Comparison of ENCODE assay signal across 25 cellular contexts in genomic region chr1:201255470-201256362, GRCh38. TPM values are rescaled to one million over a fixed set of nuclear protein-coding genes. Genes with fewer than 3 reads are reported as not detected.
DNase-seq lines count a peak whose midpoint lies in the region; ATAC-seq, FAIRE-seq and TF ChIP-seq lines count a peak whose summit lies in the region.
"Had no signal": no experiment of that assay in that cellular context is flagged by ENCODE, and none has a peak within 500 bp of the region (broad histone marks: within the 10 kb centered on the region; RNA-seq: fewer than 3 reads in every experiment).

No MANE protein-coding gene starts in this region.

- FAIRE-seq in H1 (lab: Jason Lieb, UNC) = no peak
- FAIRE-seq: D721Med, H54, HTR-8/SVneo had no signal

- DNase-seq in activated CD8-positive, alpha-beta memory T cell treated with anti-CD3 and anti-CD28 coated beads, Interleukin-2, amount 50 U/mL, for 48 hours = peak; percentile 43
- no peak for DNase-seq in activated CD8-positive, alpha-beta memory T cell treated with anti-CD3 and anti-CD28 coated beads for 24 hours
- DNase-seq in H1 (ENCODE audit: low read depth in 1 of 2, low spot score in 2 of 2) (no peak), neuronal stem cell (ENCODE audit: low spot score) (no peak), NCI-H2107 treated with DMSO at 0.1 percent for 48 hours (lab: John Stamatoyannopoulos, UW; ENCODE audit: unreplicated experiment) (no peak)
- DNase-seq in activated CD8-positive, alpha-beta T cell treated with anti-CD3 and anti-CD28 coated beads, Interleukin-2, amount 10 ng/mL, durations not matched to agents 7 days and 5 days = no peak
- DNase-seq: 8988T, AML-193, DMS53, GF-D8, KG1, NCI-H1092 treated with DMSO at 0.1 percent for 48 hours, NCI-H1436 treated with DMSO at 0.1 percent for 48 hours, NCI-H2029, NCI-H226, NCI-H510A treated with DMSO at 0.1 percent for 48 hours, NCI-H748 treated with DMSO at 0.1 percent for 48 hours, PC-9, RPMI8226, SIG-M5, SK-N-SH had no signal

- H3K4me3 ChIP-seq in H1 (ENCODE audit: extremely low read depth in 1 of 4, insufficient read depth in 2 of 4, low read depth in 3 of 4, low read length in 4 of 4) (no peak overlapping the region), neuronal stem cell (ENCODE audit: low read length in 2 of 2) (peak overlapping the region in 1 of 2 donors; percentile 67)
- H3K4me3 ChIP-seq: PC-9 had no signal

- H2AFZ ChIP-seq in H1 (ENCODE audit: low read length) (no peak overlapping the region), neuronal stem cell (ENCODE audit: low read length) (no peak overlapping the region)
- H2AFZ ChIP-seq: PC-9 had no signal

- TF ChIP-seq EP300 in H1 (IDR thresholded peaks at IDR 0.05; ENCODE audit: borderline replicate concordance in 1 of 2, low read depth in 2 of 2, low read length in 2 of 2) = no peak

- H3K4me2 ChIP-seq in H1 (ENCODE audit: insufficient read depth in 1 of 2, low read depth in 2 of 2, low read length in 2 of 2) = no peak overlapping the region
- H3K4me2 ChIP-seq in neuronal stem cell (ENCODE audit: insufficient read depth, low read length, poor library complexity, severe bottlenecking) = no peak overlapping the region
- H3K4me2 ChIP-seq: PC-9, SK-N-SH had no signal

- no peak for ATAC-seq in HG02678 (IDR thresholded peaks at IDR 0.05; ENCODE audit: unreplicated experiment)
- no peak for ATAC-seq in activated CD8-positive, alpha-beta T cell treated with anti-CD3 and anti-CD28 coated beads, Interleukin-2, amount 10 ng/mL, durations not matched to agents 7 days and 5 days

- no peak overlapping the region for H3K27ac Mint-ChIP-seq in activated CD8-positive, alpha-beta T cell treated with anti-CD3 and anti-CD28 coated beads, Interleukin-2, amount 10 ng/mL, durations not matched to agents 7 days and 5 days

- H3K79me1 ChIP-seq in H1 (ENCODE audit: low read depth, low read length) (no peaks in the 10 kb centered on the region), neuronal stem cell (ENCODE audit: low read depth, low read length) (no peaks in the 10 kb centered on the region)

- H4K20me1 ChIP-seq in H1 (replicated peaks in 1 of 2; ENCODE audit: control insufficient read depth in 1 of 2, insufficient read depth in 2 of 2, low read length in 2 of 2) = no peaks in the 10 kb centered on the region

- H2BK20ac ChIP-seq in H1 (ENCODE audit: low read length) = 0 out of 2 replicates have a peak overlapping the region, but pooled peaks have one; percentile 21

- H4K91ac ChIP-seq in H1 (replicated peaks; ENCODE audit: insufficient read length, low read length) (no peak overlapping the region), neuronal stem cell (ENCODE audit: low read depth, low read length, poor library complexity) (no peak overlapping the region)

- no peaks in the 10 kb centered on the region for H3K79me2 ChIP-seq in H1 (ENCODE audit: control insufficient read depth in 1 of 2, insufficient read depth in 2 of 2, low read length in 2 of 2)

- H3K23me2 ChIP-seq in H1 (ENCODE audit: low read depth, low read length) = peaks cover 32% of the 10 kb centered on the region; the same call in 1 of the 2 replicates

- H3K27me3 ChIP-seq in H1 (replicated peaks in 1 of 4; ENCODE audit: control insufficient read depth in 3 of 4, extremely low read depth in 1 of 4, insufficient read depth in 3 of 4, low read length in 3 of 4) (peaks cover 0 to 6% (median 0%) of the 10 kb centered on the region in 4 experiments; a peak in 3 of 7 replicates), neuronal stem cell (ENCODE audit: control insufficient read depth in 3 of 3, insufficient read depth in 3 of 3, low read depth in 1 of 3, low read length in 3 of 3) (peaks cover 0 to 24% (median 3%) of the 10 kb centered on the region in 3 experiments)

- POLR2A ChIA-PET in H1 (lab: Charles Lee; ENCODE audit: partially characterized antibody) = no interaction called here
- POLR2A ChIA-PET in activated CD8-positive, alpha-beta T cell treated with anti-CD3 and anti-CD28 coated beads, Interleukin-2, amount 10 ng/mL, durations not matched to agents 7 days and 5 days (lab: Charles Lee) = no interaction called here

- no peak overlapping the region for H3K4me3 Mint-ChIP-seq in activated CD8-positive, alpha-beta T cell treated with anti-CD3 and anti-CD28 coated beads, Interleukin-2, amount 10 ng/mL, durations not matched to agents 7 days and 5 days

- H2BK12ac ChIP-seq in H1 (ENCODE audit: low read depth, low read length) (no peak overlapping the region), neuronal stem cell (ENCODE audit: low read length) (peak overlapping the region; percentile 34)

- H3K23ac ChIP-seq in H1 (ENCODE audit: insufficient read length) = no peak overlapping the region
- no peak overlapping the region for H3K23ac ChIP-seq in neuronal stem cell (ENCODE audit: low read depth, low read length, poor library complexity)

- H4K5ac ChIP-seq in H1 (ENCODE audit: insufficient read length, low read depth, low read length) = no peak overlapping the region

- WGBS in H1 (ENCODE audit: extremely low coverage in 1 of 2, insufficient coverage in 1 of 2, insufficient read length in 1 of 2, insufficient replicate concordance in 2 of 2, low coverage in 1 of 2, low lambda C conversion rate in 2 of 2, missing lambda C conversion rate in 1 of 2), 2 experiments = 86 to 100% methylated on average over 4 to 13 of the region's 17 CpGs
- 100% methylated on average over 3 to 4 of the region's 17 CpGs for WGBS in neuronal stem cell (ENCODE audit: extremely low coverage in 2 of 2, insufficient read length in 2 of 2, insufficient replicate concordance in 1 of 2), 2 donors

- H3K9me3 Mint-ChIP-seq in activated CD8-positive, alpha-beta T cell treated with anti-CD3 and anti-CD28 coated beads, Interleukin-2, amount 10 ng/mL, durations not matched to agents 7 days and 5 days (ENCODE audit: insufficient read depth) = no peaks in the 10 kb centered on the region

- H2BK15ac ChIP-seq in H1 (ENCODE audit: low read length) (peak overlapping the region; percentile 40; the same call in 1 of the 2 replicates), neuronal stem cell (ENCODE audit: low read length) (peak overlapping the region; percentile 98)

- no peak for TF ChIP-seq POLR2A in H1 (IDR thresholded peaks at IDR 0.05; ENCODE audit: control extremely low read depth in 1 of 2, low read depth in 2 of 2, low read length in 2 of 2)

- H3K4me1 ChIP-seq in H1 (replicated peaks in 1 of 4; ENCODE audit: control insufficient read depth in 3 of 4, insufficient read depth in 4 of 4, low read length in 3 of 4) (peaks cover 0 to 11% (median 11%) of the 10 kb centered on the region in 4 experiments; a peak in 6 of 7 replicates), neuronal stem cell (ENCODE audit: control insufficient read depth in 2 of 2, insufficient read depth in 1 of 2, low read depth in 1 of 2, low read length in 2 of 2) (peaks cover 0 to 8% of the 10 kb centered on the region in 2 donors)

- H2BK5ac ChIP-seq in H1 (ENCODE audit: low read depth, low read length) (no peak overlapping the region; the same call in 1 of the 2 replicates), neuronal stem cell (ENCODE audit: low read length) (peak overlapping the region; percentile 53)

- peaks cover 3% of the 10 kb centered on the region for H3K27me3 Mint-ChIP-seq in activated CD8-positive, alpha-beta T cell treated with anti-CD3 and anti-CD28 coated beads, Interleukin-2, amount 10 ng/mL, durations not matched to agents 7 days and 5 days (ENCODE audit: low read depth)

- CTCF ChIA-PET in H1 (lab: Charles Lee; ENCODE audit: partially characterized antibody) = interaction anchor here (1.4 to 6.5 kb wide), 17 partner anchors 8 to 155 kb away, joined by 4 to 275 read pairs (median 15); no protein-coding TSS in a partner anchor
- CTCF ChIA-PET in activated CD8-positive, alpha-beta T cell treated with anti-CD3 and anti-CD28 coated beads, Interleukin-2, amount 10 ng/mL, durations not matched to agents 7 days and 5 days (lab: Charles Lee) = interaction anchor here (2.0 kb wide), 1 partner anchor 105 kb away, joined by 9 read pairs; no protein-coding TSS in a partner anchor

- H3K36me3 ChIP-seq in H1 (ENCODE audit: control insufficient read depth in 2 of 4, insufficient read depth in 4 of 4, low read length in 3 of 4) (no peaks in the 10 kb centered on the region), neuronal stem cell (replicated peaks in 1 of 2; ENCODE audit: control insufficient read depth in 2 of 2, insufficient read depth in 2 of 2, low read length in 2 of 2) (no peaks in the 10 kb centered on the region)

- no peak overlapping the region for H3K56ac ChIP-seq in H1 (replicated peaks; ENCODE audit: insufficient read length, low read depth, low read length)

- H4K8ac ChIP-seq in H1 (ENCODE audit: extremely low read depth, insufficient read depth, low read length) = no peak overlapping the region; the same call in 1 of the 2 replicates
- H4K8ac ChIP-seq in neuronal stem cell (ENCODE audit: low read depth, low read length) = no peak overlapping the region

- no peaks in the 10 kb centered on the region for H3K36me3 Mint-ChIP-seq in activated CD8-positive, alpha-beta T cell treated with anti-CD3 and anti-CD28 coated beads, Interleukin-2, amount 10 ng/mL, durations not matched to agents 7 days and 5 days (ENCODE audit: low read depth)

- no peak overlapping the region for H3K14ac ChIP-seq in H1 (ENCODE audit: insufficient read length)
- no peak overlapping the region for H3K14ac ChIP-seq in neuronal stem cell (ENCODE audit: low read length)

- no peak for TF ChIP-seq CTCF in H1 (IDR thresholded peaks at IDR 0.05; ENCODE audit: control extremely low read depth in 1 of 3, insufficient read depth in 1 of 3, low read depth in 1 of 3, low read length in 3 of 3)

- H3K27ac ChIP-seq in H1 (ENCODE audit: low read depth, low read length) (no peak overlapping the region), neuronal stem cell (replicated peaks; ENCODE audit: low read length) (no peak overlapping the region)
- H3K27ac ChIP-seq: PC-9 had no signal

- H3K4ac ChIP-seq in H1 (replicated peaks; ENCODE audit: insufficient read length, low read depth, low read length) (no peak overlapping the region), neuronal stem cell (ENCODE audit: low read length) (no peak overlapping the region)

- H3K9ac ChIP-seq in H1 (replicated peaks in 1 of 4; ENCODE audit: extremely low read depth in 1 of 4, low read depth in 3 of 4, low read length in 3 of 4) = no peak overlapping the region
- no peak overlapping the region for H3K9ac ChIP-seq in neuronal stem cell (ENCODE audit: low read depth, low read length, poor library complexity)
- H3K9ac ChIP-seq: SK-N-SH had no signal

- no peak overlapping the region for H2BK120ac ChIP-seq in H1 (replicated peaks; ENCODE audit: low read depth, low read length)
- H2BK120ac ChIP-seq in neuronal stem cell (ENCODE audit: low read depth, low read length) = peak overlapping the region; percentile 9

- no peaks in the 10 kb centered on the region for H3K9me3 ChIP-seq in H1 (ENCODE audit: insufficient read depth in 2 of 2, low read depth in 1 of 2, low read length in 1 of 2)
- no peaks in the 10 kb centered on the region for H3K9me3 ChIP-seq in neuronal stem cell (replicated peaks in 1 of 2; ENCODE audit: control insufficient read depth in 2 of 2, insufficient read depth in 1 of 2, low read depth in 1 of 2, low read length in 2 of 2)
- H3K9me3 ChIP-seq: SK-N-SH had no signal

- TF ChIP-seq RAD21 in H1 (IDR thresholded peaks at IDR 0.05 in 1 of 2, conservative IDR thresholded peaks at IDR 0.05 in 1 of 2; ENCODE audit: low read depth in 2 of 2, low read length in 2 of 2) = no peak

- H3K18ac ChIP-seq in H1 (ENCODE audit: extremely low read depth, low read length) (no peak overlapping the region), neuronal stem cell (ENCODE audit: low read length) (peak overlapping the region; percentile 85)

- H3K4me1 Mint-ChIP-seq in activated CD8-positive, alpha-beta T cell treated with anti-CD3 and anti-CD28 coated beads, Interleukin-2, amount 10 ng/mL, durations not matched to agents 7 days and 5 days (ENCODE audit: low read depth) = peaks cover 2% of the 10 kb centered on the region

- H2AK5ac ChIP-seq in H1 (ENCODE audit: low read depth, low read length) (peak overlapping the region; percentile 75), neuronal stem cell (ENCODE audit: low read depth, low read length) (peak overlapping the region; percentile 99)

RNA-seq across cellular contexts. Expression of gene PKP1, which starts 27.6 kb away (rescaled TPM):
- 0.88 and 0.95 TPM in 2 replicates for total RNA-seq in H1 (2021; fragmentation: NEBNext Ultra II Directional; extraction: Animal tissue kit (Norgen Biotek cat#: 25700))
- polyA plus RNA-seq in H1 (2011; rRNA removed) = 0.21 and 0.66 TPM in 2 replicates
- 0.37 TPM for polyA plus RNA-seq in H1 (2011; cell fraction: cytosol; rRNA removed)
- 0.97 TPM for polyA plus RNA-seq in H1 (2011; cell fraction: nucleus; rRNA removed)
- 0.25 to 0.48 TPM (median 0.42 TPM) in 4 replicates for polyA plus RNA-seq in H1 (2012, experiment 1 of 2)
- polyA plus RNA-seq in H1 (2012, experiment 2 of 2) = 0.25 TPM
- polyA plus RNA-seq in H1 (2013, experiment 1 of 2) = 0.24 TPM
- polyA plus RNA-seq in H1 (2013, experiment 2 of 2) = 0.20 TPM
- 0.39 and 0.63 TPM in 2 replicates for polyA minus RNA-seq in H1 (2011; rRNA and poly(A)+ RNA removed)
- 0.22 TPM for polyA minus RNA-seq in H1 (2011; cell fraction: cytosol; rRNA and poly(A)+ RNA removed)
- polyA minus RNA-seq in H1 (2011; cell fraction: nucleus; rRNA and poly(A)+ RNA removed) = 0.40 TPM
- 0.04 TPM for polyA plus RNA-seq in neuronal stem cell (2013, experiment 1 of 2)
- polyA plus RNA-seq in neuronal stem cell (2013, experiment 2 of 2) = 0.03 TPM
- not detected for total RNA-seq in activated CD8-positive, alpha-beta T cell treated with anti-CD3 and anti-CD28 coated beads, Interleukin-2, amount 10 ng/mL, durations not matched to agents 7 days and 5 days
- polyA plus RNA-seq: SK-N-SH had no signal
